In genomic region chr17:27491713-27492190, GRCh38 we compare ENCODE assay signal across 16 cellular contexts. TPM values are rescaled to one million over a fixed set of nuclear protein-coding genes. Genes with fewer than 3 reads are reported as not detected.
DNase-seq lines count a peak whose midpoint lies in the region; TF ChIP-seq lines count a peak whose summit lies in the region.
"Had no signal": no experiment of that assay in that cellular context is flagged by ENCODE, and none has a peak within 500 bp of the region (broad histone marks: within the 10 kb centered on the region; RNA-seq: fewer than 3 reads in every experiment).

No MANE protein-coding gene starts in this region.

- peaks cover 18% of the 10 kb centered on the region for H3K36me3 Mint-ChIP-seq in activated T-helper 2 cell treated with anti-CD3 and anti-CD28 coated beads, Interferon-gamma antibody, Interleukin-2, Interleukin-4, amounts not matched to agents 10 μg/mL and 5 μg/mL and 100 μg/mL, durations not matched to agents 14 hours and 24 hours and 36 hours (ENCODE audit: low read depth)

- no peak overlapping the region for H3K4me3 Mint-ChIP-seq in activated T-helper 2 cell treated with anti-CD3 and anti-CD28 coated beads, Interferon-gamma antibody, Interleukin-2, Interleukin-4, amounts not matched to agents 10 μg/mL and 5 μg/mL and 100 μg/mL, durations not matched to agents 14 hours and 24 hours and 36 hours (ENCODE audit: low read depth)
- H3K4me3 Mint-ChIP-seq: central memory CD8-positive, alpha-beta T cell had no signal

- in situ Hi-C loops in G401 (cut with HindIII; ENCODE audit: low sequenced_read_pairs): no loop called here

- peak; percentile 58 for DNase-seq in G401 (ENCODE audit: low spot score)
- peak; percentile 43 for DNase-seq in NCI-H2227 (lab: John Stamatoyannopoulos, UW; ENCODE audit: unreplicated experiment)
- peak; percentile 34 for DNase-seq in choroid plexus epithelial cell (ENCODE audit: low read depth)
- peak; percentile 28 for DNase-seq in occipital lobe (lab: John Stamatoyannopoulos, UW)
- no peak for DNase-seq in activated T-helper 2 cell treated with anti-CD3 and anti-CD28 coated beads, Interferon-gamma antibody, Interleukin-2, Interleukin-4, amounts not matched to agents 10 μg/mL and 5 μg/mL and 100 μg/mL, durations not matched to agents 14 hours and 24 hours and 36 hours (ENCODE audit: low spot score)
- DNase-seq in stimulated activated naive CD4-positive, alpha-beta T cell (lab: John Stamatoyannopoulos, UW): no peak
- DNase-seq in stimulated activated CD8-positive, alpha-beta memory T cell treated with anti-CD3 and anti-CD28 coated beads, Interleukin-4, amount 100 ng/mL, for 48 hours: no peak
- DNase-seq in OCI-M2 (lab: John Stamatoyannopoulos, UW; ENCODE audit: unreplicated experiment): no peak
- DNase-seq: midbrain; NCI-H1105 treated with DMSO at 0.1 percent for 48 hours; NCI-H774; SHP77; stimulated activated CD4-positive, alpha-beta T cell treated with anti-CD3 and anti-CD28 coated beads, Interleukin-2, amount 100 ng/mL, for 48 hours; stomach had no signal

- H3K9me3 Mint-ChIP-seq in activated T-helper 2 cell treated with anti-CD3 and anti-CD28 coated beads, Interferon-gamma antibody, Interleukin-2, Interleukin-4, amounts not matched to agents 10 μg/mL and 5 μg/mL and 100 μg/mL, durations not matched to agents 14 hours and 24 hours and 36 hours: no peaks in the 10 kb centered on the region
- H3K9me3 Mint-ChIP-seq: central memory CD8-positive, alpha-beta T cell had no signal

- H3K4me3 ChIP-seq in choroid plexus epithelial cell (ENCODE audit: low read depth, low read length): no peak overlapping the region
- H3K4me3 ChIP-seq: esophagus muscularis mucosa, stomach had no signal

- TF ChIP-seq CTCF in choroid plexus epithelial cell (conservative IDR thresholded peaks at IDR 0.05; ENCODE audit: low read depth, low read length): no peak

- H3K4me1 Mint-ChIP-seq in activated T-helper 2 cell treated with anti-CD3 and anti-CD28 coated beads, Interferon-gamma antibody, Interleukin-2, Interleukin-4, amounts not matched to agents 10 μg/mL and 5 μg/mL and 100 μg/mL, durations not matched to agents 14 hours and 24 hours and 36 hours (ENCODE audit: low read depth): peaks cover 28% of the 10 kb centered on the region

- intact Hi-C loops in activated T-helper 2 cell treated with anti-CD3 and anti-CD28 coated beads, Interferon-gamma antibody, Interleukin-2, Interleukin-4, amounts not matched to agents 10 μg/mL and 5 μg/mL and 100 μg/mL, durations not matched to agents 14 hours and 24 hours and 36 hours (cut with micrococcal nuclease): no loop called here

- H3K27ac Mint-ChIP-seq in activated T-helper 2 cell treated with anti-CD3 and anti-CD28 coated beads, Interferon-gamma antibody, Interleukin-2, Interleukin-4, amounts not matched to agents 10 μg/mL and 5 μg/mL and 100 μg/mL, durations not matched to agents 14 hours and 24 hours and 36 hours: no peak overlapping the region

- H3K27me3 Mint-ChIP-seq in activated T-helper 2 cell treated with anti-CD3 and anti-CD28 coated beads, Interferon-gamma antibody, Interleukin-2, Interleukin-4, amounts not matched to agents 10 μg/mL and 5 μg/mL and 100 μg/mL, durations not matched to agents 14 hours and 24 hours and 36 hours (ENCODE audit: low read depth): no peaks in the 10 kb centered on the region
- H3K27me3 Mint-ChIP-seq: central memory CD8-positive, alpha-beta T cell had no signal

RNA-seq across cellular contexts. Expression of gene KSR1, which starts 35.5 kb away (rescaled TPM):
- total RNA-seq in G401 (2014; rRNA removed; shearing (Covaris generic)): 2.7 and 6.0 TPM in 2 replicates
- total RNA-seq in occipital lobe: 15.3 TPM
- 96.5 and 101 TPM in 2 replicates for total RNA-seq in activated T-helper 2 cell treated with anti-CD3 and anti-CD28 coated beads, Interferon-gamma antibody, Interleukin-2, Interleukin-4, amounts not matched to agents 10 μg/mL and 5 μg/mL and 100 μg/mL, durations not matched to agents 14 hours and 24 hours and 36 hours

Comparison
In these comparisons a context has a peak if more than half of its experiments do, and no peak if none do; other contexts are left out.
1. DNase-seq: peak in G401 (single experiment), NCI-H2227 (single experiment), choroid plexus epithelial cell (single experiment) and occipital lobe (single experiment); none in activated T-helper 2 cell treated with anti-CD3 and anti-CD28 coated beads, Interferon-gamma antibody, Interleukin-2, Interleukin-4, amounts not matched to agents 10 μg/mL and 5 μg/mL and 100 μg/mL, durations not matched to agents 14 hours and 24 hours and 36 hours (single experiment), stimulated activated naive CD4-positive, alpha-beta T cell (0 of 6), stimulated activated CD8-positive, alpha-beta memory T cell treated with anti-CD3 and anti-CD28 coated beads, Interleukin-4, amount 100 ng/mL, for 48 hours (single experiment) and OCI-M2 (single experiment).